In genomic region chr19:19406878-19407639, GRCh38 we compare ENCODE assay signal across 8 cellular contexts. TPM values are rescaled to one million over a fixed set of nuclear protein-coding genes. Genes with fewer than 3 reads are reported as not detected.
DNase-seq lines count a peak whose midpoint lies in the region; ATAC-seq, FAIRE-seq and TF ChIP-seq lines count a peak whose summit lies in the region.

No MANE protein-coding gene starts in this region.

- CTCF ChIA-PET in HEK293 (lab: Yijun Ruan, JAX): interaction anchor here (0.5 to 1.0 kb wide), 9 partner anchors 38 to 96 kb away, joined by 3 to 6 read pairs (median 4); no protein-coding TSS in a partner anchor
- CTCF ChIA-PET in SK-N-SH (lab: Yijun Ruan, JAX): interaction anchor here (0.9 to 3.9 kb wide), 8 partner anchors 10 to 237 kb away, joined by 3 to 15 read pairs (median 4); no protein-coding TSS in a partner anchor
- CTCF ChIA-PET in GM12878 (lab: Yijun Ruan, JAX): interaction anchor here (0.7 to 6.8 kb wide), 13 partner anchors 10 to 83 kb away, joined by 3 to 85 read pairs (median 4); no protein-coding TSS in a partner anchor

- no peaks in the 10 kb centered on the region for H3K27me3 ChIP-seq in SK-N-SH (ENCODE audit: insufficient read depth)
- no peaks in the 10 kb centered on the region for H3K27me3 ChIP-seq in GM12878 (replicated peaks in 1 of 2; ENCODE audit: control insufficient read depth in 2 of 2, insufficient read depth in 2 of 2, low read length in 1 of 2)
- H3K27me3 ChIP-seq in kidney epithelial cell (ENCODE audit: control insufficient read depth, insufficient read depth, low read length): no peaks in the 10 kb centered on the region

- H3K4me3 ChIP-seq in HEK293 (ENCODE audit: low read depth, low read length): peak overlapping the region; percentile 78
- peak overlapping the region; percentile 86 to 97 for H3K4me3 ChIP-seq in SK-N-SH (ENCODE audit: low read depth in 2 of 2, low read length in 1 of 2)
- peak overlapping the region; percentile 77 for H3K4me3 ChIP-seq in GM12878
- peak overlapping the region; percentile 87 for H3K4me3 ChIP-seq in kidney epithelial cell (ENCODE audit: low read depth, low read length)

- DNase-seq in DMS114 treated with DMSO at 0.1 percent for 48 hours (lab: John Stamatoyannopoulos, UW; ENCODE audit: unreplicated experiment): peak; percentile 40
- DNase-seq in SK-N-SH: no peak
- no peak for DNase-seq in GM12878 (ENCODE audit: low read depth, low spot score)
- no peak for DNase-seq in kidney epithelial cell (ENCODE audit: low read depth)
- peak; percentile 47 for DNase-seq in stimulated activated CD4-positive, alpha-beta T cell treated with anti-CD3 and anti-CD28 coated beads, Interleukin-2, amount 100 ng/mL, for 4 hours (ENCODE audit: low read depth)

- 55% methylated on average over 12 of the region's 12 CpGs for WGBS in SK-N-SH (ENCODE audit: low lambda C conversion rate)
- 16% methylated on average over 12 of the region's 12 CpGs for WGBS in GM12878 (ENCODE audit: insufficient coverage, insufficient replicate concordance, low lambda C conversion rate, missing lambda C conversion rate)

- H3K4me1 ChIP-seq in HEK293 (ENCODE audit: control insufficient read depth, insufficient read depth, low read length) (peaks cover 22% of the 10 kb centered on the region), SK-N-SH (ENCODE audit: control insufficient read depth in 1 of 2, insufficient read depth in 2 of 2, low read depth in 1 of 2, low read length in 1 of 2) (peaks cover 24 to 27% of the 10 kb centered on the region in 2 experiments; a peak in 3 of 4 replicates), GM12878 (ENCODE audit: control insufficient read depth, insufficient read depth, low read length) (peaks cover 33% of the 10 kb centered on the region)

- RAD21 ChIA-PET in GM12878 (lab: Charles Lee; ENCODE audit: unreplicated experiment): interaction anchor here (1.2 to 4.0 kb wide), 9 partner anchors 14 to 82 kb away, joined by 3 to 55 read pairs (median 6); no protein-coding TSS in a partner anchor

- H3K4me2 ChIP-seq in SK-N-SH (peak overlapping the region; percentile 98), GM12878 (ENCODE audit: control insufficient read depth, insufficient read depth) (peak overlapping the region; percentile 94)

- H4K20me1 ChIP-seq in SK-N-SH (ENCODE audit: insufficient read depth) (peaks cover 55% of the 10 kb centered on the region), GM12878 (ENCODE audit: control insufficient read depth, insufficient read depth) (peaks cover 16% of the 10 kb centered on the region)

- TF ChIP-seq RAD21 in SK-N-SH (IDR thresholded peaks at IDR 0.05; ENCODE audit: low read length) (peak; percentile 45), GM12878 (IDR thresholded peaks at IDR 0.05; ENCODE audit: insufficient read depth, low read depth, low read length) (peak; percentile 48)

- TF ChIP-seq EP300 in SK-N-SH (IDR thresholded peaks at IDR 0.05; ENCODE audit: borderline replicate concordance in 1 of 2, low read depth in 1 of 2, low read length in 1 of 2): no peak
- TF ChIP-seq EP300 in GM12878 (IDR thresholded peaks at IDR 0.05; ENCODE audit: borderline replicate concordance in 1 of 2, control insufficient read depth in 1 of 2, low read depth in 2 of 2, low read length in 2 of 2): no peak

- H3K79me2 ChIP-seq in SK-N-SH (ENCODE audit: insufficient read depth): peaks cover 71% of the 10 kb centered on the region
- H3K79me2 ChIP-seq in GM12878 (ENCODE audit: control insufficient read depth, insufficient read depth, low read length): peaks cover 60% of the 10 kb centered on the region

- FAIRE-seq in GM12878 (lab: Jason Lieb, UNC): peak; percentile 88

- TF ChIP-seq POLR2A in GM12878 (IDR thresholded peaks at IDR 0.05; ENCODE audit: low read depth, low read length): no peak

- intact Hi-C loops in GM12878 (cut with micrococcal nuclease; ENCODE audit: unreplicated experiment): loop anchor here (2.0 to 5.0 kb wide), 3 partner anchors 22 to 50 kb away; no protein-coding TSS in a partner anchor

- H3K27ac ChIP-seq in HEK293 (ENCODE audit: extremely low read depth, low read depth, low read length) (peak overlapping the region; percentile 34; the same call in 1 of the 2 replicates), SK-N-SH (ENCODE audit: low read depth in 2 of 2, low read length in 1 of 2) (peak overlapping the region; percentile 54 to 60; a peak in 3 of 4 replicates), GM12878 (ENCODE audit: control insufficient read depth, insufficient read depth) (peak overlapping the region; percentile 62)

- in situ Hi-C loops in GM12878 (cut with MboI): no loop called here

- no peaks in the 10 kb centered on the region for H3K9me2 ChIP-seq in SK-N-SH

- H3K9me3 ChIP-seq in HEK293 (ENCODE audit: control insufficient read depth, insufficient read depth, low read depth, low read length): no peaks in the 10 kb centered on the region
- no peaks in the 10 kb centered on the region for H3K9me3 ChIP-seq in SK-N-SH
- H3K9me3 ChIP-seq in GM12878 (replicated peaks; ENCODE audit: control insufficient read depth, insufficient read depth, low read length): no peaks in the 10 kb centered on the region

- POLR2A ChIA-PET in HEK293 (lab: Yijun Ruan, JAX): interaction anchor here (0.5 to 2.4 kb wide), 4 partner anchors 10 to 83 kb away, joined by 3 to 10 read pairs (median 6); no protein-coding TSS in a partner anchor
- POLR2A ChIA-PET in SK-N-SH (lab: Yijun Ruan, JAX): no interaction called here
- POLR2A ChIA-PET in GM12878 (lab: Charles Lee): interaction anchor here (0.6 to 2.3 kb wide), 7 partner anchors 22 to 1105 kb away, joined by 3 to 16 read pairs (median 4); no protein-coding TSS in a partner anchor

- TF ChIP-seq CTCF in HEK293 (tag by site-specific recombination; IDR thresholded peaks at IDR 0.05): no peak
- TF ChIP-seq CTCF in SK-N-SH (IDR thresholded peaks at IDR 0.05): peak; percentile 57
- peak; percentile 40 to 66 (median 49) for TF ChIP-seq CTCF in GM12878 (IDR thresholded peaks at IDR 0.05 in 2 of 3, conservative IDR thresholded peaks at IDR 0.05 in 1 of 3; ENCODE audit: control insufficient read depth in 2 of 3, extremely low read depth in 1 of 3, insufficient read depth in 1 of 3, low read depth in 3 of 3, low read length in 3 of 3)
- peak; percentile 37 for TF ChIP-seq CTCF in kidney epithelial cell (IDR thresholded peaks at IDR 0.05; ENCODE audit: insufficient read depth, low read length, poor library complexity, severe bottlenecking)

- ATAC-seq in GM12878 (peak; percentile 74), HG03571 (IDR thresholded peaks at IDR 0.05; ENCODE audit: unreplicated experiment) (no peak), HG02970 (IDR thresholded peaks at IDR 0.05; ENCODE audit: low FRiP score, unreplicated experiment) (no peak)

- H2AFZ ChIP-seq in SK-N-SH (ENCODE audit: low read depth) (no peak overlapping the region), GM12878 (ENCODE audit: control insufficient read depth, low read depth, low read length) (no peak overlapping the region; the same call in 1 of the 2 replicates)

- no TSS peak for BruUV-seq in GM12878 (replicated peaks; lab: Mats Ljungman, UMichigan)

- H3K36me3 ChIP-seq in HEK293 (ENCODE audit: control insufficient read depth in 2 of 2, insufficient read depth in 1 of 2, low read length in 2 of 2): peaks cover 0 to 4% of the 10 kb centered on the region in 2 experiments; a peak in 1 of 3 replicates
- no peaks in the 10 kb centered on the region for H3K36me3 ChIP-seq in SK-N-SH (replicated peaks in 1 of 2; ENCODE audit: control insufficient read depth in 1 of 2, insufficient read depth in 2 of 2, low read length in 1 of 2)
- peaks cover 2 to 3% of the 10 kb centered on the region in 2 experiments; a peak in 2 of 4 replicates for H3K36me3 ChIP-seq in GM12878 (ENCODE audit: control insufficient read depth in 2 of 2, insufficient read depth in 2 of 2, low read length in 1 of 2)
- H3K36me3 ChIP-seq in kidney epithelial cell (ENCODE audit: control insufficient read depth, insufficient read depth, low read length): no peaks in the 10 kb centered on the region

- H3K9ac ChIP-seq in SK-N-SH (peak overlapping the region; percentile 85; the same call in 1 of the 2 replicates), GM12878 (ENCODE audit: control insufficient read depth, insufficient read depth, low read length) (peak overlapping the region; percentile 62)

- SMC1A ChIA-PET in GM12878 (lab: Charles Lee; ENCODE audit: uncharacterized antibody, unreplicated experiment): interaction anchor here (0.9 to 8.6 kb wide), 13 partner anchors 10 to 83 kb away, joined by 3 to 57 read pairs (median 6); no protein-coding TSS in a partner anchor

- peaks cover 26% of the 10 kb centered on the region for H3F3A ChIP-seq in SK-N-SH (replicated peaks; ENCODE audit: insufficient read depth)

TF ChIP-seq in SK-N-SH, 30 proteins besides CTCF, POLR2A, EP300 and RAD21:
- TF ChIP-seq FOXM1 (IDR thresholded peaks at IDR 0.05; ENCODE audit: low read depth): no peak
- TF ChIP-seq SMC3 (IDR thresholded peaks at IDR 0.05; ENCODE audit: low read depth, low read length): 0 out of 2 replicates have a peak, but pooled peaks have one; percentile 18

RNA-seq across cellular contexts. Expression of gene GATAD2A, which starts 1.6 kb away (rescaled TPM):
- 28.0 and 36.6 TPM in 2 replicates for polyA plus RNA-seq in SK-N-SH (2012; rRNA removed)
- polyA plus RNA-seq in SK-N-SH (2012; cell fraction: cytosol; rRNA removed): 37.5 and 38.1 TPM in 2 replicates
- polyA plus RNA-seq in SK-N-SH (2012; cell fraction: nucleus; rRNA removed): 22.9 and 35.5 TPM in 2 replicates
- 28.7 and 30.1 TPM in 2 replicates for total RNA-seq in GM12878 (2013; cell fraction: nucleolus; rRNA removed)
- 47.1 and 61.8 TPM in 2 replicates for total RNA-seq in GM12878 (2014; rRNA removed)
- total RNA-seq in GM12878 (2014; rRNA removed; fragmentation: Illumina TruSeq; extraction: Trizol): 27.4 and 38.4 TPM in 2 replicates
- total RNA-seq in GM12878 (2021): 161 and 173 TPM in 2 replicates
- polyA plus RNA-seq in GM12878 (2011; ENCODE audit: low read depth): 15.5 TPM
- polyA plus RNA-seq in GM12878 (2011; rRNA removed): 16.9 and 20.1 TPM in 2 replicates
- polyA plus RNA-seq in GM12878 (2011; cell fraction: cytosol; rRNA removed): 18.7 and 20.9 TPM in 2 replicates
- 21.5 and 39.0 TPM in 2 replicates for polyA plus RNA-seq in GM12878 (2011; cell fraction: nucleus; rRNA removed)
- polyA plus RNA-seq in GM12878 (2012): 32.1 and 35.4 TPM in 2 replicates
- 8.6 and 28.0 TPM in 2 replicates for polyA plus RNA-seq in GM12878 (2014; fragmentation: Illumina TruSeq; extraction: Trizol)
- 1 to 10 TPM; 2.6 to 2.7 TPM for polyA plus RNA-seq in GM12878 (2014; fragmentation: Nextera tagmentation; extraction: Ambion mirVana)
- polyA plus RNA-seq in GM12878 (2014; rRNA removed): 60.3 and 70.8 TPM in 2 replicates
- polyA plus RNA-seq in GM12878 (2016; fragmentation: Nextera tagmentation; extraction: Ambion mirVana): 10 to 100 TPM; 31.4 to 32.7 TPM
- polyA minus RNA-seq in GM12878 (2011; rRNA and poly(A)+ RNA removed): 16.8 and 17.2 TPM in 2 replicates
- polyA minus RNA-seq in GM12878 (2011; cell fraction: cytosol; rRNA and poly(A)+ RNA removed): 29.5 and 34.5 TPM in 2 replicates
- 5.1 and 11.0 TPM in 2 replicates for polyA minus RNA-seq in GM12878 (2011; cell fraction: nucleus; rRNA and poly(A)+ RNA removed)
- total RNA-seq in kidney epithelial cell: 90.7 and 304 TPM in 2 replicates

Comparison
In these comparisons a context has a peak if more than half of its experiments do, and no peak if none do; other contexts are left out.
1. DNase-seq: peak in DMS114 treated with DMSO at 0.1 percent for 48 hours (single experiment) and stimulated activated CD4-positive, alpha-beta T cell treated with anti-CD3 and anti-CD28 coated beads, Interleukin-2, amount 100 ng/mL, for 4 hours (single experiment); none in SK-N-SH (single experiment), GM12878 (single experiment) and kidney epithelial cell (single experiment).
2. Peak in every context shown above with its lines, with median percentiles within 50 percentile points of each other: H3K27ac ChIP-seq and H3K4me3 ChIP-seq.